Comparison of ENCODE assay signal across 8 cellular contexts in genomic region chr22:50191041-50191740, GRCh38. TPM values are rescaled to one million over a fixed set of nuclear protein-coding genes. Genes with fewer than 3 reads are reported as not detected.
DNase-seq lines count a peak whose midpoint lies in the region; ATAC-seq and TF ChIP-seq lines count a peak whose summit lies in the region.

No MANE protein-coding gene starts in this region.

- peaks cover 19% of the 10 kb centered on the region for H3K36me3 Mint-ChIP-seq in CD8-positive, alpha-beta T cell
- H3K36me3 Mint-ChIP-seq in activated B cell treated with CpG ODN at 0.5 μM for 24 hours (ENCODE audit: low read depth): peaks cover 20% of the 10 kb centered on the region
- H3K36me3 Mint-ChIP-seq in naive thymus-derived CD8-positive, alpha-beta T cell: peaks cover 0 to 12% (median 0%) of the 10 kb centered on the region in 3 donors

- H3K36me3 ChIP-seq in CD8-positive, alpha-beta T cell (ENCODE audit: insufficient read depth, low read length): peaks cover 20% of the 10 kb centered on the region

- peak overlapping the region; percentile 94 for H3K4me3 ChIP-seq in CD8-positive, alpha-beta T cell (ENCODE audit: low read depth, low read length)

- H3K4me1 Mint-ChIP-seq in CD8-positive, alpha-beta T cell (ENCODE audit: low read depth): peaks cover 47% of the 10 kb centered on the region
- peaks cover 86% of the 10 kb centered on the region for H3K4me1 Mint-ChIP-seq in activated B cell treated with CpG ODN at 0.5 μM for 24 hours
- peaks cover 18 to 64% (median 51%) of the 10 kb centered on the region in 4 donors for H3K4me1 Mint-ChIP-seq in naive thymus-derived CD8-positive, alpha-beta T cell

- POLR2A ChIA-PET in CD8-positive, alpha-beta T cell (lab: Charles Lee): interaction anchor here (0.8 to 2.4 kb wide), 13 partner anchors 9 to 430 kb away, joined by 3 to 10 read pairs (median 3); partner anchors contain the start of genes HDAC10, LMF2, NCAPH2 and SCO2
- POLR2A ChIA-PET in activated B cell treated with CpG ODN at 0.5 μM for 24 hours (lab: Charles Lee): interaction anchor here (0.6 to 5.3 kb wide), 36 partner anchors 10 to 429 kb away, joined by 3 to 80 read pairs (median 8); partner anchors contain the start of genes HDAC10, LMF2, MAPK11 and NCAPH2
- POLR2A ChIA-PET in naive thymus-derived CD8-positive, alpha-beta T cell (lab: Charles Lee): interaction anchor here (0.6 to 2.8 kb wide), 16 partner anchors 8 to 436 kb away, joined by 3 to 23 read pairs (median 5); partner anchors contain the start of genes ARSA, HDAC10, PIM3 and SCO2

- CTCF ChIA-PET in CD8-positive, alpha-beta T cell (lab: Charles Lee): interaction anchor here (0.6 to 2.3 kb wide), 8 partner anchors 10 to 334 kb away, joined by 3 to 9 read pairs (median 4); partner anchors contain the start of gene SCO2
- CTCF ChIA-PET in activated B cell treated with CpG ODN at 0.5 μM for 24 hours (lab: Charles Lee): interaction anchor here (1.0 to 3.3 kb wide), 6 partner anchors 10 to 42 kb away, joined by 3 to 20 read pairs (median 4); no protein-coding TSS in a partner anchor

- H3K27ac ChIP-seq in CD8-positive, alpha-beta T cell (ENCODE audit: low read depth, low read length): peak overlapping the region; percentile 99
- H3K27ac ChIP-seq in caudate nucleus (ENCODE audit: low read depth, low read length): peak overlapping the region; percentile 59
- H3K27ac ChIP-seq in temporal lobe (ENCODE audit: low read depth, low read length): peak overlapping the region; percentile 69

- intact Hi-C loops in CD8-positive, alpha-beta T cell (cut with DNase I, micrococcal nuclease): loop anchor here (1.0 to 5.0 kb wide), 11 partner anchors 9 to 430 kb away; partner anchors contain the start of genes CHKB (in 1 of the 2), HDAC10 (in 1 of the 2), PIM3 (in 1 of the 2) and SCO2 (in 1 of the 2)
- intact Hi-C loops in activated B cell treated with CpG ODN at 0.5 μM for 24 hours (cut with micrococcal nuclease): loop anchor here (1.0 to 5.0 kb wide), 9 partner anchors 9 to 430 kb away; partner anchors contain the start of genes BRD1, TUBGCP6 and TYMP

- peak overlapping the region; percentile 80 for H3K4me3 Mint-ChIP-seq in CD8-positive, alpha-beta T cell
- peak overlapping the region; percentile 83 for H3K4me3 Mint-ChIP-seq in activated B cell treated with CpG ODN at 0.5 μM for 24 hours
- peak overlapping the region; percentile 85 to 95 (median 90) for H3K4me3 Mint-ChIP-seq in naive thymus-derived CD8-positive, alpha-beta T cell

- TF ChIP-seq CTCF in CD8-positive, alpha-beta T cell (IDR thresholded peaks at IDR 0.05): no peak
- TF ChIP-seq CTCF in activated B cell treated with CpG ODN at 0.5 μM for 24 hours (IDR thresholded peaks at IDR 0.05): no peak

- H3K9me3 Mint-ChIP-seq in CD8-positive, alpha-beta T cell: no peaks in the 10 kb centered on the region
- no peaks in the 10 kb centered on the region for H3K9me3 Mint-ChIP-seq in activated B cell treated with CpG ODN at 0.5 μM for 24 hours
- H3K9me3 Mint-ChIP-seq in naive thymus-derived CD8-positive, alpha-beta T cell: no peaks in the 10 kb centered on the region

- peak; percentile 61 for ATAC-seq in CD8-positive, alpha-beta T cell
- peak; percentile 35 for ATAC-seq in HG03135 (IDR thresholded peaks at IDR 0.05; ENCODE audit: unreplicated experiment)
- ATAC-seq in activated B cell treated with CpG ODN at 0.5 μM for 24 hours (ENCODE audit: low read depth): peak; percentile 49
- ATAC-seq in naive thymus-derived CD8-positive, alpha-beta T cell: peak; percentile 63 to 74

- H3K27me3 ChIP-seq in CD8-positive, alpha-beta T cell (ENCODE audit: insufficient read depth, low read length): no peaks in the 10 kb centered on the region

- no peaks in the 10 kb centered on the region for H3K27me3 Mint-ChIP-seq in CD8-positive, alpha-beta T cell (ENCODE audit: low read depth)
- no peaks in the 10 kb centered on the region for H3K27me3 Mint-ChIP-seq in activated B cell treated with CpG ODN at 0.5 μM for 24 hours
- H3K27me3 Mint-ChIP-seq in naive thymus-derived CD8-positive, alpha-beta T cell: no peaks in the 10 kb centered on the region

- H3K4me1 ChIP-seq in CD8-positive, alpha-beta T cell (ENCODE audit: insufficient read depth, low read length): peaks cover 61% of the 10 kb centered on the region

- H3K27ac Mint-ChIP-seq in CD8-positive, alpha-beta T cell: peak overlapping the region; percentile 95
- H3K27ac Mint-ChIP-seq in activated B cell treated with CpG ODN at 0.5 μM for 24 hours: peak overlapping the region; percentile 99
- H3K27ac Mint-ChIP-seq in naive thymus-derived CD8-positive, alpha-beta T cell: peak overlapping the region; percentile 94 to 100 (median 100)

- DNase-seq in CD8-positive, alpha-beta T cell: peak; percentile 70 to 94 (median 79)
- DNase-seq in activated B cell treated with CpG ODN at 0.5 μM for 24 hours: peak; percentile 73
- no peak for DNase-seq in caudate nucleus (lab: John Stamatoyannopoulos, UW)
- DNase-seq in naive thymus-derived CD8-positive, alpha-beta T cell: peak; percentile 60 to 94 (median 86)
- no peak for DNase-seq in NCI-H1930 (lab: John Stamatoyannopoulos, UW)
- DNase-seq in NCI-H2227 (lab: John Stamatoyannopoulos, UW; ENCODE audit: unreplicated experiment): no peak

- H3K9me3 ChIP-seq in CD8-positive, alpha-beta T cell (ENCODE audit: low read length): no peaks in the 10 kb centered on the region

RNA-seq across cellular contexts. Expression of gene TRABD, which starts 5.5 kb away (rescaled TPM):
- total RNA-seq in CD8-positive, alpha-beta T cell: 100 to 1,000 TPM; 178 to 187 TPM
- total RNA-seq in activated B cell treated with CpG ODN at 0.5 μM for 24 hours: 80.6 and 86.4 TPM in 2 replicates
- 100 to 1,000 TPM; 103 to 113 TPM for total RNA-seq in naive thymus-derived CD8-positive, alpha-beta T cell
- 10 to 100 TPM; 28.7 to 46.7 (median 31.2) TPM for polyA plus RNA-seq in naive thymus-derived CD8-positive, alpha-beta T cell
- 4.2 TPM for total RNA-seq in temporal lobe

RNA-seq across cellular contexts. Expression of gene SELENOO, which starts 9.6 kb away (rescaled TPM):
- total RNA-seq in CD8-positive, alpha-beta T cell: 10 to 100 TPM; 32.7 to 34.6 TPM
- 33.9 and 39.0 TPM in 2 replicates for total RNA-seq in activated B cell treated with CpG ODN at 0.5 μM for 24 hours
- 10 to 100 TPM; 40.3 to 42.4 TPM for total RNA-seq in naive thymus-derived CD8-positive, alpha-beta T cell
- 1 to 10 TPM; 3.1 to 8.8 (median 5.2) TPM for polyA plus RNA-seq in naive thymus-derived CD8-positive, alpha-beta T cell
- 10.3 TPM for total RNA-seq in temporal lobe

RNA-seq across cellular contexts. Expression of gene PANX2, which starts 20.7 kb away (rescaled TPM):
- under 1 TPM in 1 of 2 experiments, not detected in 1; 0.16 TPM for total RNA-seq in CD8-positive, alpha-beta T cell
- 0.27 and 0.44 TPM in 2 replicates for total RNA-seq in activated B cell treated with CpG ODN at 0.5 μM for 24 hours
- total RNA-seq in naive thymus-derived CD8-positive, alpha-beta T cell: under 1 TPM; 0.25 to 0.26 TPM
- not detected for polyA plus RNA-seq in naive thymus-derived CD8-positive, alpha-beta T cell
- total RNA-seq in temporal lobe: 3.2 TPM

RNA-seq across cellular contexts. Expression of gene TUBGCP6, which starts 53.6 kb away (rescaled TPM):
- total RNA-seq in CD8-positive, alpha-beta T cell: 100 to 1,000 TPM; 121 to 122 TPM
- total RNA-seq in activated B cell treated with CpG ODN at 0.5 μM for 24 hours: 87.5 and 103 TPM in 2 replicates
- 100 to 1,000 TPM; 153 to 156 TPM for total RNA-seq in naive thymus-derived CD8-positive, alpha-beta T cell
- 10 to 100 TPM in 2 of 3 donors, 1 to 10 TPM in 1; 9.3 to 25.2 (median 17.3) TPM for polyA plus RNA-seq in naive thymus-derived CD8-positive, alpha-beta T cell
- 29.3 TPM for total RNA-seq in temporal lobe

RNA-seq across cellular contexts. Expression of gene HDAC10, which starts 59.9 kb away (rescaled TPM):
- total RNA-seq in CD8-positive, alpha-beta T cell: 10 to 100 TPM; 81.8 to 82.6 TPM
- total RNA-seq in activated B cell treated with CpG ODN at 0.5 μM for 24 hours (65.0 and 68.2 TPM in 2 replicates), temporal lobe (20.9 TPM)
- 100 to 1,000 TPM; 107 to 114 TPM for total RNA-seq in naive thymus-derived CD8-positive, alpha-beta T cell
- 1 to 10 TPM; 5.4 to 7.8 (median 6.4) TPM for polyA plus RNA-seq in naive thymus-derived CD8-positive, alpha-beta T cell

Comparison
In these comparisons a context has a peak if more than half of its experiments do, and no peak if none do; other contexts are left out.
1. DNase-seq: peak in CD8-positive, alpha-beta T cell (7 of 7), activated B cell treated with CpG ODN at 0.5 μM for 24 hours (single experiment) and naive thymus-derived CD8-positive, alpha-beta T cell (10 of 10); none in caudate nucleus (0 of 61), NCI-H1930 (0 of 2) and NCI-H2227 (single experiment).
2. RNA of gene TRABD, which starts 5.5 kb away (total RNA-seq): 178 to 187 TPM in CD8-positive, alpha-beta T cell, 103 to 113 TPM in naive thymus-derived CD8-positive, alpha-beta T cell and 80.6 to 86.4 TPM in activated B cell treated with CpG ODN at 0.5 μM for 24 hours; 4.2 TPM in temporal lobe (single experiment); every median in the first group is over 10 times any median in the second.
3. Peak in every context shown above with its lines, with median percentiles within 50 percentile points of each other: ATAC-seq, H3K27ac ChIP-seq, H3K27ac Mint-ChIP-seq and H3K4me3 Mint-ChIP-seq.